ENCODE assay signal across 13 cellular contexts in genomic region chr7:87129836-87130235, GRCh38. TPM values are rescaled to one million over a fixed set of nuclear protein-coding genes. Genes with fewer than 3 reads are reported as not detected.
DNase-seq lines count a peak whose midpoint lies in the region; ATAC-seq lines count a peak whose summit lies in the region.
"Had no signal": no experiment of that assay in that cellular context is flagged by ENCODE, and none has a peak within 500 bp of the region (broad histone marks: within the 10 kb centered on the region; RNA-seq: fewer than 3 reads in every experiment).

No MANE protein-coding gene starts in this region.

- no peaks in the 10 kb centered on the region for H3K27me3 ChIP-seq in HUES64 (ENCODE audit: insufficient read depth, low read length)

- no peaks in the 10 kb centered on the region for H3K36me3 ChIP-seq in HUES64 (ENCODE audit: insufficient read depth, low read length)

- ATAC-seq in GM19395 (IDR thresholded peaks at IDR 0.05; ENCODE audit: unreplicated experiment) (peak; percentile 99), HG02884 (IDR thresholded peaks at IDR 0.05; ENCODE audit: unreplicated experiment) (peak; percentile 96)
- ATAC-seq: A549 had no signal

- DNase-seq in G401 (ENCODE audit: low spot score), result peak; percentile 57
- no peak for DNase-seq in NCI-H2107 treated with DMSO at 0.1 percent for 48 hours (lab: John Stamatoyannopoulos, UW; ENCODE audit: unreplicated experiment)
- no peak for DNase-seq in DMS 273 (lab: John Stamatoyannopoulos, UW; ENCODE audit: unreplicated experiment)
- no peak for DNase-seq in activated CD8-positive, alpha-beta memory T cell treated with anti-CD3 and anti-CD28 coated beads, Interleukin-2, amount 50 U/mL, for 48 hours
- DNase-seq in NCI-H146 (lab: John Stamatoyannopoulos, UW), result no peak
- DNase-seq: activated gamma-delta T cell; effector CD8-positive, alpha-beta T cell; NCI-H748 treated with DMSO at 0.1 percent for 48 hours; T-helper 9 cell had no signal

- peaks cover 31% of the 10 kb centered on the region for H3K4me1 ChIP-seq in HUES64 (ENCODE audit: insufficient read depth, low read length)
- H3K4me1 ChIP-seq: A549 had no signal

- no peak overlapping the region for H3K9ac ChIP-seq in HUES64 (ENCODE audit: low read depth, low read length)

- H3K4me3 ChIP-seq in HUES64 (ENCODE audit: low read length), result 0 out of 2 replicates have a peak overlapping the region, but pooled peaks have one; percentile 0
- H3K4me3 ChIP-seq: A549 had no signal

- 62% methylated on average over 3 of the region's 3 CpGs for WGBS in HUES64

- in situ Hi-C loops in G401 (cut with HindIII; ENCODE audit: low sequenced_read_pairs), result no loop called here

- H3K27ac ChIP-seq in HUES64 (ENCODE audit: low read depth, low read length), result peak overlapping the region; percentile 65
- H3K27ac ChIP-seq: A549 had no signal

- no peaks in the 10 kb centered on the region for H3K9me3 ChIP-seq in HUES64 (ENCODE audit: insufficient read depth, low read depth, low read length)
- H3K9me3 ChIP-seq: A549 had no signal

RNA-seq across cellular contexts. Expression of gene DMTF1, which starts 22.4 kb away (rescaled TPM):
- 39.3 and 44.7 TPM in 2 replicates for total RNA-seq in G401 (2014; rRNA removed; shearing (Covaris generic))
- 62.9 TPM for polyA plus RNA-seq in HUES64 (2013, experiment 1 of 2)
- polyA plus RNA-seq in HUES64 (2013, experiment 2 of 2), result 59.7 TPM
